ENCODE assay signal across 8 cellular contexts in genomic region chr3:75785091-75785755, GRCh38. TPM values are rescaled to one million over a fixed set of nuclear protein-coding genes. Genes with fewer than 3 reads are reported as not detected.
DNase-seq lines count a peak whose midpoint lies in the region; ATAC-seq and TF ChIP-seq lines count a peak whose summit lies in the region.
"Not testable (repeated sequence)": the region's sequence is repeated elsewhere in the genome, so short reads cannot be mapped to it uniquely, and the experiment has no call there.

TSS of gene ZNF717 (minus strand) at chr3:75785549. CDS start at chr3:75783362, 2,187 bp downstream.

- H3K36me3 ChIP-seq in RWPE2 (ENCODE audit: low read depth) (peaks cover 15% of the 10 kb centered on the region), sigmoid colon (peaks cover 0 to 27% (median 14%) of the 10 kb centered on the region in 4 donors)
- not testable (repeated sequence) for H3K36me3 ChIP-seq in thoracic aorta

- H3K9me3 ChIP-seq in RWPE2 (ENCODE audit: severe bottlenecking); sigmoid colon; thoracic aorta: not testable (repeated sequence)

- H3K27me3 ChIP-seq in RWPE2 (ENCODE audit: insufficient read depth, poor library complexity, severe bottlenecking); dorsolateral prefrontal cortex; sigmoid colon; thoracic aorta (replicated peaks; ENCODE audit: insufficient read depth): not testable (repeated sequence)

- DNase-seq in GDM1 (lab: John Stamatoyannopoulos, UW), result peak; percentile 30
- DNase-seq in LHCN-M2 (ENCODE audit: low read depth), result peak; percentile 78
- peak; percentile 78 for DNase-seq in RWPE2 (ENCODE audit: low spot score)
- peak; percentile 92 for DNase-seq in activated T-cell treated with anti-CD3 and anti-CD28 coated beads for 4 hours
- DNase-seq in dorsolateral prefrontal cortex, result peak; percentile 90 to 98 (median 94)
- peak; percentile 69 for DNase-seq in kidney glomerular epithelial cell (lab: John Stamatoyannopoulos, UW)
- peak; percentile 97 for DNase-seq in sigmoid colon
- DNase-seq in thoracic aorta (ENCODE audit: low spot score), result peak; percentile 65

- ATAC-seq in RWPE2 (ENCODE audit: low read depth); thoracic aorta (ENCODE audit: insufficient number of reproducible peaks, low FRiP score, low read depth): not testable (repeated sequence)

- H3K27ac ChIP-seq in RWPE2 (ENCODE audit: poor library complexity, severe bottlenecking) (peak within 1 kb of the TSS; percentile 19), dorsolateral prefrontal cortex (peak within 1 kb of the TSS in 57 of 59 donors; percentile 30 to 94 (median 83)), sigmoid colon (peak within 1 kb of the TSS; percentile 87 to 94 (median 90)), thoracic aorta (peak within 1 kb of the TSS; percentile 88 to 89)

- H3K4me3 ChIP-seq in RWPE2 (ENCODE audit: severe bottlenecking), result peak within 1 kb of the TSS; percentile 74
- peak within 1 kb of the TSS; percentile 57 to 90 (median 77) for H3K4me3 ChIP-seq in dorsolateral prefrontal cortex
- H3K4me3 ChIP-seq in sigmoid colon, result peak within 1 kb of the TSS; percentile 62 to 86 (median 78)
- H3K4me3 ChIP-seq in thoracic aorta, result peak within 1 kb of the TSS; percentile 97

- TF ChIP-seq POLR2A in sigmoid colon (IDR thresholded peaks at IDR 0.05), result peak; percentile 61 to 62

- WGBS in sigmoid colon, 2 donors, result 7% methylated on average over 51 of the region's 51 CpGs

- not testable (repeated sequence) for H3K4me1 ChIP-seq in RWPE2 (ENCODE audit: insufficient read depth, poor library complexity, severe bottlenecking); sigmoid colon; thoracic aorta (ENCODE audit: control insufficient read depth in 1 of 2, low read depth in 2 of 2)

- intact Hi-C loops in dorsolateral prefrontal cortex (cut with DNase I), result not testable (repeated sequence)
- intact Hi-C loops in sigmoid colon (cut with DNase I), result loop anchor here (10.0 kb wide), 1 partner anchor 350 kb away; no protein-coding TSS in a partner anchor

- TF ChIP-seq EP300 in sigmoid colon (IDR thresholded peaks at IDR 0.05), result not testable (repeated sequence)

- TF ChIP-seq CTCF in RWPE2 (IDR thresholded peaks at IDR 0.05; ENCODE audit: poor library complexity, severe bottlenecking), result not testable (repeated sequence)
- TF ChIP-seq CTCF in dorsolateral prefrontal cortex (IDR thresholded peaks at IDR 0.05 in 54 of 56, conservative IDR thresholded peaks at IDR 0.05 in 2 of 56; ENCODE audit: low read depth in 1 of 56, partially characterized antibody in 56 of 56), result peak in 50 of 56 donors; percentile 9 to 66 (median 42)
- TF ChIP-seq CTCF in sigmoid colon (IDR thresholded peaks at IDR 0.05), result peak in 1 of 4 experiments; percentile 21
- peak; percentile 21 for TF ChIP-seq CTCF in thoracic aorta (IDR thresholded peaks at IDR 0.05)

RNA-seq across cellular contexts. Expression of gene ZNF717, which starts in this region (rescaled TPM):
- 6.3 and 12.6 TPM in 2 replicates for total RNA-seq in LHCN-M2 (2014; rRNA removed)
- 3.4 TPM for polyA plus RNA-seq in LHCN-M2 (2012)
- 10 to 100 TPM; 19.7 to 41.4 (median 28.6) TPM for total RNA-seq in dorsolateral prefrontal cortex
- total RNA-seq in sigmoid colon, result 10 to 100 TPM in 3 of 4 donors, 1 to 10 TPM in 1; 8.3 to 16.1 (median 13.7) TPM
- polyA plus RNA-seq in sigmoid colon, result 1 to 10 TPM; 4.2 to 4.8 (median 4.6) TPM
- 10 to 100 TPM; 13.3 to 15.2 TPM for total RNA-seq in thoracic aorta

Comparison
In these comparisons a context has a peak if more than half of its experiments do, and no peak if none do; other contexts are left out.
1. DNase-seq: peak in every context shown above with its lines; median percentile 97 in sigmoid colon; 94 in dorsolateral prefrontal cortex; 92 in activated T-cell treated with anti-CD3 and anti-CD28 coated beads for 4 hours; 78 in LHCN-M2; 78 in RWPE2; 69 in kidney glomerular epithelial cell; 65 in thoracic aorta; 30 in GDM1.
2. H3K27ac ChIP-seq: peak in every context shown above with its lines; median percentile 90 in sigmoid colon; 88 in thoracic aorta; 83 in dorsolateral prefrontal cortex; 19 in RWPE2.